In genomic region chr5:77229887-77230286, GRCh38 we compare ENCODE assay signal across 19 cellular contexts. TPM values are rescaled to one million over a fixed set of nuclear protein-coding genes. Genes with fewer than 3 reads are reported as not detected.
DNase-seq lines count a peak whose midpoint lies in the region; ATAC-seq and TF ChIP-seq lines count a peak whose summit lies in the region.
"Had no signal": no experiment of that assay in that cellular context is flagged by ENCODE, and none has a peak within 500 bp of the region (broad histone marks: within the 10 kb centered on the region; RNA-seq: fewer than 3 reads in every experiment).

No MANE protein-coding gene starts in this region.

- no peak for DNase-seq in activated naive CD4-positive, alpha-beta T cell treated with anti-CD3 and anti-CD28 coated beads, Interleukin-2, amount 50 U/mL, for 16 hours
- no peak for DNase-seq in stimulated activated naive CD8-positive, alpha-beta T cell treated with anti-CD3 and anti-CD28 coated beads, Interleukin-15, amount 100 ng/mL, for 72 hours
- no peak for DNase-seq in stimulated activated naive CD8-positive, alpha-beta T cell treated with anti-CD3 and anti-CD28 coated beads, Interleukin-15, Interleukin-2, amounts not matched to agents 100 U/mL and 50 U/mL, for 24 hours
- peak; percentile 7 for DNase-seq in renal cortical epithelial cell (ENCODE audit: low read depth)
- DNase-seq in breast epithelium (ENCODE audit: low spot score in 2 of 2) = no peak
- DNase-seq: 8988T; AML-193; Caco-2; Calu3; CD4-positive, alpha-beta T cell; CD8-positive, alpha-beta T cell; DMS79 treated with DMSO at 0.1 percent for 48 hours; GF-D8 had no signal

- H3K4me3 Mint-ChIP-seq in activated naive CD4-positive, alpha-beta T cell treated with anti-CD3 and anti-CD28 coated beads, Interleukin-2, amount 50 U/mL, for 24 hours = no peak overlapping the region
- no peak overlapping the region for H3K4me3 Mint-ChIP-seq in stimulated activated naive CD8-positive, alpha-beta T cell treated with anti-CD3 and anti-CD28 coated beads, Interleukin-15, amount 100 ng/mL, for 72 hours
- H3K4me3 Mint-ChIP-seq: B cell; CD4-positive, alpha-beta T cell; CD8-positive, alpha-beta T cell had no signal

- peaks cover 5% of the 10 kb centered on the region; the same call in 1 of the 2 replicates for H3K4me1 ChIP-seq in HEK293 (ENCODE audit: control insufficient read depth, insufficient read depth, low read length)
- H3K4me1 ChIP-seq in breast epithelium = no peaks in the 10 kb centered on the region

- H3K4me3 ChIP-seq in HEK293 (ENCODE audit: low read depth, low read length) (no peak overlapping the region), breast epithelium (no peak overlapping the region)
- H3K4me3 ChIP-seq: BLaER1 treated with 17β-estradiol and CSF1 and Interleukin-3, amounts not matched to agents 10 nM and 100 nM had no signal

- intact Hi-C loops in breast epithelium (cut with DNase I; ENCODE audit: low total_unique reads) = no loop called here

- peak; percentile 72 for ATAC-seq in stimulated activated naive CD8-positive, alpha-beta T cell treated with anti-CD3 and anti-CD28 coated beads, Interleukin-15, amount 100 ng/mL, for 72 hours
- ATAC-seq in stimulated activated naive CD8-positive, alpha-beta T cell treated with anti-CD3 and anti-CD28 coated beads, Interleukin-15, Interleukin-2, amounts not matched to agents 100 U/mL and 50 U/mL, for 24 hours = no peak
- ATAC-seq in GM21381 (IDR thresholded peaks at IDR 0.05; ENCODE audit: unreplicated experiment) = no peak
- ATAC-seq: CD8-positive, alpha-beta T cell had no signal

- peaks cover 12% of the 10 kb centered on the region for H3K27me3 Mint-ChIP-seq in activated naive CD4-positive, alpha-beta T cell treated with anti-CD3 and anti-CD28 coated beads, Interleukin-2, amount 50 U/mL, for 24 hours
- peaks cover 21% of the 10 kb centered on the region for H3K27me3 Mint-ChIP-seq in stimulated activated naive CD8-positive, alpha-beta T cell treated with anti-CD3 and anti-CD28 coated beads, Interleukin-15, amount 100 ng/mL, for 72 hours

- no peak overlapping the region for H3K27ac ChIP-seq in HEK293 (ENCODE audit: extremely low read depth, low read depth, low read length)
- H3K27ac ChIP-seq in breast epithelium = no peak overlapping the region
- H3K27ac ChIP-seq: C4-2B had no signal

- H3K36me3 ChIP-seq in HEK293 (ENCODE audit: control insufficient read depth in 2 of 2, insufficient read depth in 1 of 2, low read length in 2 of 2) (no peaks in the 10 kb centered on the region), breast epithelium (no peaks in the 10 kb centered on the region)
- H3K36me3 ChIP-seq: BLaER1 treated with 17β-estradiol and CSF1 and Interleukin-3, amounts not matched to agents 10 nM and 100 nM had no signal

- H3K9me3 Mint-ChIP-seq in activated naive CD4-positive, alpha-beta T cell treated with anti-CD3 and anti-CD28 coated beads, Interleukin-2, amount 50 U/mL, for 24 hours = no peaks in the 10 kb centered on the region
- H3K9me3 Mint-ChIP-seq in stimulated activated naive CD8-positive, alpha-beta T cell treated with anti-CD3 and anti-CD28 coated beads, Interleukin-15, amount 100 ng/mL, for 72 hours = peaks cover 7% of the 10 kb centered on the region in 2 donors
- H3K9me3 Mint-ChIP-seq: CD4-positive, alpha-beta T cell had no signal

- H3K9me3 ChIP-seq in HEK293 (ENCODE audit: control insufficient read depth, insufficient read depth, low read depth, low read length) (no peaks in the 10 kb centered on the region), breast epithelium (no peaks in the 10 kb centered on the region)
- H3K9me3 ChIP-seq: Caco-2 had no signal

- H3K27me3 ChIP-seq in breast epithelium = no peaks in the 10 kb centered on the region
- H3K27me3 ChIP-seq: BLaER1 treated with 17β-estradiol and CSF1 and Interleukin-3, amounts not matched to agents 10 nM and 100 nM had no signal

- TF ChIP-seq CTCF in HEK293 (tag by site-specific recombination; IDR thresholded peaks at IDR 0.05) = no peak
- TF ChIP-seq CTCF in breast epithelium (IDR thresholded peaks at IDR 0.05) = no peak

- peaks cover 7% of the 10 kb centered on the region for H3K4me1 Mint-ChIP-seq in activated naive CD4-positive, alpha-beta T cell treated with anti-CD3 and anti-CD28 coated beads, Interleukin-2, amount 50 U/mL, for 24 hours
- H3K4me1 Mint-ChIP-seq in stimulated activated naive CD8-positive, alpha-beta T cell treated with anti-CD3 and anti-CD28 coated beads, Interleukin-15, amount 100 ng/mL, for 72 hours = peaks cover 11% of the 10 kb centered on the region

- CTCF ChIA-PET in HEK293 (lab: Yijun Ruan, JAX) = interaction anchor here (0.6 to 1.3 kb wide), 3 partner anchors 13 to 91 kb away, joined by 3 to 4 read pairs (median 3); no protein-coding TSS in a partner anchor

- peak overlapping the region; percentile 37 for H3K27ac Mint-ChIP-seq in activated naive CD4-positive, alpha-beta T cell treated with anti-CD3 and anti-CD28 coated beads, Interleukin-2, amount 50 U/mL, for 24 hours
- H3K27ac Mint-ChIP-seq in stimulated activated naive CD8-positive, alpha-beta T cell treated with anti-CD3 and anti-CD28 coated beads, Interleukin-15, amount 100 ng/mL, for 72 hours = no peak overlapping the region
- H3K27ac Mint-ChIP-seq: B cell; CD4-positive, alpha-beta T cell; CD8-positive, alpha-beta T cell had no signal

- H3K36me3 Mint-ChIP-seq in activated naive CD4-positive, alpha-beta T cell treated with anti-CD3 and anti-CD28 coated beads, Interleukin-2, amount 50 U/mL, for 24 hours = no peaks in the 10 kb centered on the region
- H3K36me3 Mint-ChIP-seq: CD8-positive, alpha-beta T cell had no signal

- POLR2A ChIA-PET in HEK293 (lab: Yijun Ruan, JAX) = no interaction called here

- TF ChIP-seq POLR2A in breast epithelium (IDR thresholded peaks at IDR 0.05) = no peak

TF ChIP-seq in HEK293, 187 proteins besides CTCF, POLR2A, EP300 and RAD21:
- TF ChIP-seq OSR2 (tag by site-specific recombination; IDR thresholded peaks at IDR 0.05) = no peak
- TF ChIP-seq ZNF184 (tag by site-specific recombination; IDR thresholded peaks at IDR 0.05) = peak; percentile 99
- TF ChIP-seq ZNF19 (tag by site-specific recombination; IDR thresholded peaks at IDR 0.05; ENCODE audit: low read depth) = no peak

RNA-seq across cellular contexts. Expression of gene PDE8B, which starts 19.4 kb away (rescaled TPM):
- total RNA-seq in renal cortical epithelial cell (0.05 TPM in 1 of 2 replicates, not detected in the other), breast epithelium (10 to 100 TPM in 1 of 3 donors, 1 to 10 TPM in 2; 4.9 to 57.1 (median 8.6) TPM)
- total RNA-seq: CD8-positive, alpha-beta T cell had no signal
